Comparison of ENCODE assay signal across 1 cellular context in the genomic region with DNA sequence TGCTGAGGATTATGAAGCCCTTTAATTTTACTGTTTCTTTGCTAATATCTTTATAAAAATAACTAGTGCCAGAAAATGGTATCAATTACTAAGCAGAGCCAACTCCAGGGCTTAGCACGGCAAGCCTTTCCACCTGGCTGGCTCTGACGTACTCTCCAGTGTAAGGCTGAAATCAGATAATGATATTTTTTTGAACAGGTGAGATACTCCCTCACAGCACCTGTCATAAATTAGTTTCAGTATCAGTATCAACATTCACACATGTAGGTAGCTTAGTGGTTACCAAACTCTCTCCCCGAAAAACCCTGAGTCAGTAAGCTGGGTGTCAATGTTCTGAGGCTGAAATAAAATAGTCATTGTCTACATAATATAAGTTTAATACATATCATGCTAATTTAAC.
TF ChIP-seq lines count a peak whose summit lies in the region.

No MANE protein-coding gene starts in this region.

TF ChIP-seq in HepG2, 621 proteins besides CTCF, POLR2A, EP300 and RAD21 (continued from another document):
- no peak for TF ChIP-seq ZBTB4 (CRISPR knock-in tag; IDR thresholded peaks at IDR 0.05; ENCODE audit: borderline replicate concordance)
- no peak for TF ChIP-seq ZNF775 (CRISPR knock-in tag; IDR thresholded peaks at IDR 0.05; ENCODE audit: borderline replicate concordance)
- TF ChIP-seq ZNF138 (CRISPR knock-in tag; IDR thresholded peaks at IDR 0.05; ENCODE audit: low read depth): no peak
- no peak for TF ChIP-seq ARNTL (CRISPR knock-in tag; IDR thresholded peaks at IDR 0.05)
- no peak for TF ChIP-seq RNF2 (conservative IDR thresholded peaks at IDR 0.05; ENCODE audit: low read depth)
- TF ChIP-seq ELF3 (CRISPR knock-in tag; IDR thresholded peaks at IDR 0.05): no peak
